In the genomic region with DNA sequence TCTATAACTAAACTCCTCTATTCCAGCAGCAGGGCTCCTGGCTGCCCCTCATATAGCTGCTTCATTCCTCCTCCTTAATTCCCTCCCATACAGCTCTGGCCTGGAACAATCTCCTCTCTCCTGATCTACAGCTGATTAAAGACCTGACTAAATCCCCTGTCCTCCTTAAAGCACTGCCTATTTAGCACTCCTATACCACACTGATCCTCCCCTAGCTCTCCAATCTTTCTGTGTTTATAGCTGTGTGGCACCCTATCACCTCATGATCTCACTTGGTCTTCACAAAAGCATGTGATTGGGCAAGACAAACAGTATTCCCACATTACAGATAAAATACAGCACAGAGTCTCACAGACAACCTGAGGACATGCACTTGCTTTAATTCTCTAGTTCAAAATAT, we compare ENCODE assay signal across 30 cellular contexts. TPM values are rescaled to one million over a fixed set of nuclear protein-coding genes. Genes with fewer than 3 reads are reported as not detected.
DNase-seq lines count a peak whose midpoint lies in the region; ATAC-seq, FAIRE-seq and TF ChIP-seq lines count a peak whose summit lies in the region.
"Had no signal": no experiment of that assay in that cellular context is flagged by ENCODE, and none has a peak within 500 bp of the region (broad histone marks: within the 10 kb centered on the region; RNA-seq: fewer than 3 reads in every experiment).

No MANE protein-coding gene starts in this region.

- peak; percentile 47 for DNase-seq in DMS 273 (lab: John Stamatoyannopoulos, UW; ENCODE audit: unreplicated experiment)
- no peak for DNase-seq in MM.1S
- DNase-seq in GM12878 (ENCODE audit: low read depth, low spot score) = no peak
- no peak for DNase-seq in osteocyte (ENCODE audit: extremely low spot score, unreplicated experiment)
- DNase-seq in NCI-H2107 (lab: John Stamatoyannopoulos, UW) = no peak
- DNase-seq in NCI-H1694 (lab: John Stamatoyannopoulos, UW) = no peak
- DNase-seq: activated CD4-positive, alpha-beta T cell treated with anti-CD3 and anti-CD28 coated beads, Interleukin-2, amount 50 U/mL, for 4 hours; activated CD8-positive, alpha-beta memory T cell treated with anti-CD3 and anti-CD28 coated beads, Interleukin-2, amount 50 U/mL, for 4 hours; central memory CD4-positive, alpha-beta T cell; DMS79; GDM1; hippocampal formation; KBM-7; mesenchymal stem cell; NCI-H1417 treated with DMSO at 0.1 percent for 48 hours; NK-92 treated with Interleukin-12 subunit alpha and Interleukin-12 subunit beta, amount 100 ng/mL, for 24 hours; occipital lobe; SHP77; stimulated activated CD4-positive, alpha-beta T cell treated with anti-CD3 and anti-CD28 coated beads, Interleukin-15, amount 100 ng/mL, for 24 hours; stomach; T1000; tibial artery had no signal

- H3K9me3 ChIP-seq in MM.1S (replicated peaks; ENCODE audit: insufficient read depth, low read length) (no peaks in the 10 kb centered on the region), GM12878 (replicated peaks; ENCODE audit: control insufficient read depth, insufficient read depth, low read length) (no peaks in the 10 kb centered on the region)
- H3K9me3 ChIP-seq: BLaER1, gastroesophageal sphincter, stomach, tibial artery had no signal

- SMC1A ChIA-PET in GM12878 (lab: Charles Lee; ENCODE audit: uncharacterized antibody, unreplicated experiment) = interaction anchor here (0.8 to 8.5 kb wide), 8 partner anchors 9 to 62 kb away, joined by 3 to 131 read pairs (median 17); no protein-coding TSS in a partner anchor

- H3K9me2 ChIP-seq in MM.1S (replicated peaks; ENCODE audit: insufficient read depth, low read length) = no peaks in the 10 kb centered on the region

- no peaks in the 10 kb centered on the region for H3K9me3 Mint-ChIP-seq in osteocyte (ENCODE audit: unreplicated experiment)
- H3K9me3 Mint-ChIP-seq: dendritic cell treated with granulocyte-macrophage colony-stimulating factor and Interleukin-4, amounts not matched to agents 40 ng/mL and 50 ng/mL, for 4 days had no signal

- no peak overlapping the region for H3K4me3 Mint-ChIP-seq in osteocyte (ENCODE audit: unreplicated experiment)
- H3K4me3 Mint-ChIP-seq: activated naive CD8-positive, alpha-beta T cell; dendritic cell treated with granulocyte-macrophage colony-stimulating factor and Interleukin-4, amounts not matched to agents 40 ng/mL and 50 ng/mL, for 4 days had no signal

- peak overlapping the region; percentile 16; the same call in 1 of the 2 replicates for H3K27ac ChIP-seq in MM.1S (ENCODE audit: low read length)
- H3K27ac ChIP-seq in GM12878 (ENCODE audit: control insufficient read depth, insufficient read depth) = peak overlapping the region; percentile 80
- H3K27ac ChIP-seq: BLaER1, gastroesophageal sphincter, tibial artery had no signal

- peak overlapping the region; percentile 14 for H3K27ac Mint-ChIP-seq in osteocyte (ENCODE audit: unreplicated experiment)
- H3K27ac Mint-ChIP-seq: dendritic cell treated with granulocyte-macrophage colony-stimulating factor and Interleukin-4, amounts not matched to agents 40 ng/mL and 50 ng/mL, for 4 days had no signal

- H3K4me1 ChIP-seq in MM.1S (ENCODE audit: low read length) (peaks cover 17% of the 10 kb centered on the region), GM12878 (ENCODE audit: control insufficient read depth, insufficient read depth, low read length) (peaks cover 41% of the 10 kb centered on the region)

- H3K27me3 ChIP-seq in MM.1S (replicated peaks; ENCODE audit: insufficient read depth, low read length) (no peaks in the 10 kb centered on the region), GM12878 (replicated peaks in 1 of 2; ENCODE audit: control insufficient read depth in 2 of 2, insufficient read depth in 2 of 2, low read length in 1 of 2) (no peaks in the 10 kb centered on the region)
- H3K27me3 ChIP-seq: BLaER1, gastroesophageal sphincter, stomach, tibial artery had no signal

- CTCF ChIA-PET in GM12878 (lab: Yijun Ruan, JAX) = interaction anchor here (0.6 to 7.7 kb wide), 11 partner anchors 9 to 76 kb away, joined by 3 to 66 read pairs (median 5); partner anchors contain the start of gene TMBIM6

- TF ChIP-seq CTCF in MM.1S (IDR thresholded peaks at IDR 0.05; ENCODE audit: low read length) (no peak), GM12878 (IDR thresholded peaks at IDR 0.05 in 2 of 3, conservative IDR thresholded peaks at IDR 0.05 in 1 of 3; ENCODE audit: control insufficient read depth in 2 of 3, extremely low read depth in 1 of 3, insufficient read depth in 1 of 3, low read depth in 3 of 3, low read length in 3 of 3) (no peak), osteocyte (IDR thresholded peaks at IDR 0.05) (no peak)

- ATAC-seq in GM12878 = peak; percentile 43
- ATAC-seq in HG02763 (IDR thresholded peaks at IDR 0.05; ENCODE audit: unreplicated experiment) = no peak
- ATAC-seq: gastroesophageal sphincter, left lobe of liver, Panc1 had no signal

- in situ Hi-C loops in GM12878 (cut with MboI) = no loop called here

- no peaks in the 10 kb centered on the region for H3K79me2 ChIP-seq in MM.1S (ENCODE audit: low read length)
- peaks cover 76% of the 10 kb centered on the region for H3K79me2 ChIP-seq in GM12878 (ENCODE audit: control insufficient read depth, insufficient read depth, low read length)

- H3K36me3 ChIP-seq in MM.1S (replicated peaks; ENCODE audit: insufficient read depth, low read length) (no peaks in the 10 kb centered on the region), GM12878 (ENCODE audit: control insufficient read depth in 2 of 2, insufficient read depth in 2 of 2, low read length in 1 of 2) (no peaks in the 10 kb centered on the region; a peak in 1 of 4 replicates)
- H3K36me3 ChIP-seq: BLaER1, gastroesophageal sphincter, stomach, tibial artery had no signal

- no peak for FAIRE-seq in GM12878 (lab: Jason Lieb, UNC)
- FAIRE-seq: H54 had no signal

- RAD21 ChIA-PET in GM12878 (lab: Charles Lee; ENCODE audit: unreplicated experiment) = interaction anchor here (0.9 to 4.9 kb wide), 9 partner anchors 9 to 367 kb away, joined by 3 to 73 read pairs (median 5); partner anchors contain the start of genes FMNL3 and TROAP

- no peak for TF ChIP-seq POLR2A in GM12878 (IDR thresholded peaks at IDR 0.05; ENCODE audit: low read depth, low read length)

- intact Hi-C loops in GM12878 (cut with micrococcal nuclease; ENCODE audit: unreplicated experiment) = no loop called here

- no peaks in the 10 kb centered on the region for H3K36me3 Mint-ChIP-seq in osteocyte (ENCODE audit: unreplicated experiment)

- peaks cover 11% of the 10 kb centered on the region; the same call in 1 of the 2 replicates for H3F3A ChIP-seq in MM.1S (ENCODE audit: insufficient read depth, low read length)

- H3K27me3 Mint-ChIP-seq in osteocyte (ENCODE audit: unreplicated experiment) = no peaks in the 10 kb centered on the region
- H3K27me3 Mint-ChIP-seq: activated naive CD8-positive, alpha-beta T cell; dendritic cell treated with granulocyte-macrophage colony-stimulating factor and Interleukin-4, amounts not matched to agents 40 ng/mL and 50 ng/mL, for 4 days had no signal

- H3K4me2 ChIP-seq in MM.1S (ENCODE audit: low read depth, low read length) = peak overlapping the region; percentile 33; the same call in 1 of the 2 replicates
- H3K4me2 ChIP-seq in GM12878 (ENCODE audit: control insufficient read depth, insufficient read depth) = peak overlapping the region; percentile 86
- H3K4me2 ChIP-seq: BLaER1 had no signal

- TF ChIP-seq EP300 in GM12878 (IDR thresholded peaks at IDR 0.05; ENCODE audit: borderline replicate concordance in 1 of 2, control insufficient read depth in 1 of 2, low read depth in 2 of 2, low read length in 2 of 2) = no peak

- no peak overlapping the region for H3K4me3 ChIP-seq in MM.1S (ENCODE audit: low read length)
- H3K4me3 ChIP-seq in GM12878 = peak overlapping the region; percentile 18; the same call in 1 of the 2 replicates
- H3K4me3 ChIP-seq: BLaER1, gastroesophageal sphincter, stomach, tibial artery had no signal

- no TSS peak for BruUV-seq in GM12878 (replicated peaks; lab: Mats Ljungman, UMichigan)

- H4K20me1 ChIP-seq in MM.1S (ENCODE audit: insufficient read depth, low read length) = no peaks in the 10 kb centered on the region
- H4K20me1 ChIP-seq in GM12878 (ENCODE audit: control insufficient read depth, insufficient read depth) = no peaks in the 10 kb centered on the region

- peaks cover 16% of the 10 kb centered on the region for H3K4me1 Mint-ChIP-seq in osteocyte (ENCODE audit: unreplicated experiment)

- H3K9ac ChIP-seq in MM.1S (ENCODE audit: low read length) = no peak overlapping the region
- 0 out of 2 replicates have a peak overlapping the region, but pooled peaks have one; percentile 22 for H3K9ac ChIP-seq in GM12878 (ENCODE audit: control insufficient read depth, insufficient read depth, low read length)
- H3K9ac ChIP-seq: BLaER1 had no signal

- POLR2A ChIA-PET in GM12878 (lab: Charles Lee) = interaction anchor here (0.7 to 7.9 kb wide), 11 partner anchors 8 to 1693 kb away, joined by 3 to 86 read pairs (median 5); no protein-coding TSS in a partner anchor

- H2AFZ ChIP-seq in MM.1S (ENCODE audit: low read length) = 0 out of 2 replicates have a peak overlapping the region, but pooled peaks have one; percentile 11
- H2AFZ ChIP-seq in GM12878 (ENCODE audit: control insufficient read depth, low read depth, low read length) = no peak overlapping the region

- TF ChIP-seq RAD21 in GM12878 (IDR thresholded peaks at IDR 0.05; ENCODE audit: insufficient read depth, low read depth, low read length) = no peak

RNA-seq across cellular contexts. Expression of gene FMNL3, which starts 17.4 kb away (rescaled TPM):
- total RNA-seq in GM12878 (2013; cell fraction: nucleolus; rRNA removed) = 182 and 205 TPM in 2 replicates
- 44.1 and 46.8 TPM in 2 replicates for total RNA-seq in GM12878 (2014; rRNA removed)
- 29.1 and 29.2 TPM in 2 replicates for total RNA-seq in GM12878 (2014; rRNA removed; fragmentation: Illumina TruSeq; extraction: Trizol)
- total RNA-seq in GM12878 (2021) = 60.5 and 64.9 TPM in 2 replicates
- polyA plus RNA-seq in GM12878 (2011; ENCODE audit: low read depth) = 19.3 TPM
- 40.6 and 47.6 TPM in 2 replicates for polyA plus RNA-seq in GM12878 (2011; rRNA removed)
- polyA plus RNA-seq in GM12878 (2011; cell fraction: cytosol; rRNA removed) = 40.6 and 44.7 TPM in 2 replicates
- polyA plus RNA-seq in GM12878 (2011; cell fraction: nucleus; rRNA removed) = 131 and 157 TPM in 2 replicates
- polyA plus RNA-seq in GM12878 (2012) = 33.5 and 36.8 TPM in 2 replicates
- 35.3 and 40.6 TPM in 2 replicates for polyA plus RNA-seq in GM12878 (2014; fragmentation: Illumina TruSeq; extraction: Trizol)
- 1 to 10 TPM; 3.0 to 5.3 TPM for polyA plus RNA-seq in GM12878 (2014; fragmentation: Nextera tagmentation; extraction: Ambion mirVana)
- polyA plus RNA-seq in GM12878 (2014; rRNA removed) = 32.6 and 35.0 TPM in 2 replicates
- polyA plus RNA-seq in GM12878 (2016; fragmentation: Nextera tagmentation; extraction: Ambion mirVana) = 10 to 100 TPM; 15.1 to 15.7 TPM
- 105 and 132 TPM in 2 replicates for polyA minus RNA-seq in GM12878 (2011; rRNA and poly(A)+ RNA removed)
- 41.7 and 48.0 TPM in 2 replicates for polyA minus RNA-seq in GM12878 (2011; cell fraction: cytosol; rRNA and poly(A)+ RNA removed)
- polyA minus RNA-seq in GM12878 (2011; cell fraction: nucleus; rRNA and poly(A)+ RNA removed) = 46.2 and 54.0 TPM in 2 replicates
- total RNA-seq in osteocyte = 37.4 and 37.7 TPM in 2 replicates

RNA-seq across cellular contexts. Expression of gene TMBIM6, which starts 51.6 kb away (rescaled TPM):
- total RNA-seq in GM12878 (2013; cell fraction: nucleolus; rRNA removed) = 355 and 369 TPM in 2 replicates
- total RNA-seq in GM12878 (2014; rRNA removed) (231 and 268 TPM in 2 replicates), GM12878 (2014; rRNA removed; fragmentation: Illumina TruSeq; extraction: Trizol) (221 and 224 TPM in 2 replicates), GM12878 (2021) (302 and 306 TPM in 2 replicates), osteocyte (385 TPM in 2 replicates)
- 226 TPM for polyA plus RNA-seq in GM12878 (2011; ENCODE audit: low read depth)
- polyA plus RNA-seq in GM12878 (2011; rRNA removed) (505 and 603 TPM in 2 replicates), GM12878 (2014; fragmentation: Illumina TruSeq; extraction: Trizol) (308 and 371 TPM in 2 replicates), GM12878 (2014; fragmentation: Nextera tagmentation; extraction: Ambion mirVana) (1,000 to 10,000 TPM in 1 of 2 experiments, 100 to 1,000 TPM in 1; 853 to 1,192 TPM), GM12878 (2014; rRNA removed) (220 and 242 TPM in 2 replicates), GM12878 (2016; fragmentation: Nextera tagmentation; extraction: Ambion mirVana) (100 to 1,000 TPM; 451 to 455 TPM)
- polyA plus RNA-seq in GM12878 (2011; cell fraction: cytosol; rRNA removed) = 335 and 461 TPM in 2 replicates
- 251 and 330 TPM in 2 replicates for polyA plus RNA-seq in GM12878 (2011; cell fraction: nucleus; rRNA removed)
- polyA plus RNA-seq in GM12878 (2012) = 221 and 351 TPM in 2 replicates
- 237 and 279 TPM in 2 replicates for polyA minus RNA-seq in GM12878 (2011; rRNA and poly(A)+ RNA removed)
- polyA minus RNA-seq in GM12878 (2011; cell fraction: cytosol; rRNA and poly(A)+ RNA removed) = 82.2 and 95.7 TPM in 2 replicates
- 65.3 and 85.8 TPM in 2 replicates for polyA minus RNA-seq in GM12878 (2011; cell fraction: nucleus; rRNA and poly(A)+ RNA removed)
